In the genomic region with DNA sequence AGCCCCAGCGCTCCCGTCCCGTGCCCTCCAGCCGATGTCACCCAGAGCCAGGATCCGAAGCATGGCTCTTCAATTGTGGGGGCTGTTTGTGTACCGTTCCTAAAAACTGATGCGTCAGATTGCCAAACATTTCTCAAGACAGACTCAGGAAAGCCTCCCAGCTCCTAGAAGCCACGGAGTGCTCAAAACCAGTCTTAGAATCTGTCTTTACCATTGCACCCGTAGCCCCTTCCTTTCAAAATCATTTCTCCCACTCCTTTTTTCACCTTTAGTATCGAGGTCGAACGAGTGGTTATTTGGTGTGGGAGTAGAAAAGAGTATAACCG, we compare ENCODE assay signal across 8 cellular contexts. TPM values are rescaled to one million over a fixed set of nuclear protein-coding genes. Genes with fewer than 3 reads are reported as not detected.
DNase-seq lines count a peak whose midpoint lies in the region; ATAC-seq, FAIRE-seq and TF ChIP-seq lines count a peak whose summit lies in the region.

No MANE protein-coding gene starts in this region.

- TF ChIP-seq CTCF in keratinocyte (optimal IDR thresholded peaks at IDR 0.05 in 1 of 3, IDR thresholded peaks at IDR 0.05 in 1 of 3, conservative IDR thresholded peaks at IDR 0.05 in 1 of 3; ENCODE audit: extremely low read depth in 1 of 3, insufficient read depth in 2 of 3, low read length in 3 of 3), result no peak

- H3K4me2 ChIP-seq in keratinocyte (ENCODE audit: control insufficient read depth, extremely low read depth, insufficient read depth, low read depth, low read length), result peak overlapping the region; percentile 99

- peaks cover 5% of the 10 kb centered on the region for H3K36me3 Mint-ChIP-seq in stimulated activated naive CD8-positive, alpha-beta T cell treated with anti-CD3 and anti-CD28 coated beads, Interleukin-15, Interleukin-2, amounts not matched to agents 100 ng/mL and 50 ng/mL, for 24 hours (ENCODE audit: low read depth)
- H3K36me3 Mint-ChIP-seq in activated naive CD4-positive, alpha-beta T cell treated with anti-CD3 and anti-CD28 coated beads, Interleukin-2, amount 50 U/mL, for 72 hours, result peaks cover 14 to 16% of the 10 kb centered on the region in 2 donors

- H3K27me3 ChIP-seq in keratinocyte (ENCODE audit: control insufficient read depth, extremely low read depth, insufficient read depth, low read length), result no peaks in the 10 kb centered on the region

- no peak for DNase-seq in stimulated activated naive CD8-positive, alpha-beta T cell treated with anti-CD3 and anti-CD28 coated beads, Interleukin-15, Interleukin-2, amounts not matched to agents 100 U/mL and 50 U/mL, for 24 hours
- no peak for DNase-seq in activated naive CD4-positive, alpha-beta T cell treated with anti-CD3 and anti-CD28 coated beads, Interleukin-2, amount 50 U/mL, for 72 hours (ENCODE audit: low spot score in 2 of 2)
- DNase-seq in keratinocyte (ENCODE audit: low read depth, low spot score), result no peak
- DNase-seq in HK-2 (ENCODE audit: unreplicated experiment), result no peak

- H3K9ac ChIP-seq in keratinocyte (ENCODE audit: control insufficient read depth, extremely low read depth, insufficient read depth, low read length), result peak overlapping the region; percentile 95

- peaks cover 6% of the 10 kb centered on the region for H3K9me3 Mint-ChIP-seq in stimulated activated naive CD8-positive, alpha-beta T cell treated with anti-CD3 and anti-CD28 coated beads, Interleukin-15, Interleukin-2, amounts not matched to agents 100 ng/mL and 50 ng/mL, for 24 hours
- H3K9me3 Mint-ChIP-seq in activated naive CD4-positive, alpha-beta T cell treated with anti-CD3 and anti-CD28 coated beads, Interleukin-2, amount 50 U/mL, for 72 hours, result peaks cover 5 to 7% of the 10 kb centered on the region in 2 donors

- H3K4me3 ChIP-seq in keratinocyte (ENCODE audit: control insufficient read depth in 2 of 3, extremely low read depth in 1 of 3, insufficient read depth in 2 of 3, low read depth in 1 of 3, low read length in 3 of 3), result peak overlapping the region; percentile 80 to 98 (median 96)

- H3K27ac Mint-ChIP-seq in stimulated activated naive CD8-positive, alpha-beta T cell treated with anti-CD3 and anti-CD28 coated beads, Interleukin-15, Interleukin-2, amounts not matched to agents 100 ng/mL and 50 ng/mL, for 24 hours, result peak overlapping the region; percentile 93
- H3K27ac Mint-ChIP-seq in activated naive CD4-positive, alpha-beta T cell treated with anti-CD3 and anti-CD28 coated beads, Interleukin-2, amount 50 U/mL, for 72 hours, result peak overlapping the region; percentile 96 to 98

- no peaks in the 10 kb centered on the region for H3K9me1 ChIP-seq in keratinocyte (ENCODE audit: control insufficient read depth, extremely low read depth, insufficient read depth, low read length)

- no peaks in the 10 kb centered on the region for H3K36me3 ChIP-seq in keratinocyte (ENCODE audit: control insufficient read depth in 2 of 2, extremely low read depth in 1 of 2, insufficient read depth in 2 of 2, low read length in 2 of 2)

- no peak for ATAC-seq in stimulated activated naive CD8-positive, alpha-beta T cell treated with anti-CD3 and anti-CD28 coated beads, Interleukin-15, Interleukin-2, amounts not matched to agents 100 U/mL and 50 U/mL, for 24 hours
- ATAC-seq in activated naive CD4-positive, alpha-beta T cell treated with anti-CD3 and anti-CD28 coated beads, Interleukin-2, amount 50 U/mL, for 72 hours, result peak in 1 of 2 donors; percentile 24
- ATAC-seq in GM18502 (IDR thresholded peaks at IDR 0.05; ENCODE audit: poor library complexity, unreplicated experiment), result no peak
- ATAC-seq in GM18873 (IDR thresholded peaks at IDR 0.05; ENCODE audit: low FRiP score, unreplicated experiment), result no peak

- peak overlapping the region; percentile 96 for H3K4me3 Mint-ChIP-seq in stimulated activated naive CD8-positive, alpha-beta T cell treated with anti-CD3 and anti-CD28 coated beads, Interleukin-15, Interleukin-2, amounts not matched to agents 100 ng/mL and 50 ng/mL, for 24 hours

- H3K4me1 ChIP-seq in keratinocyte (ENCODE audit: control insufficient read depth, extremely low read depth, insufficient read depth, low read length), result peaks cover 20% of the 10 kb centered on the region

- peak overlapping the region; percentile 89 for H3K27ac ChIP-seq in keratinocyte (ENCODE audit: control insufficient read depth, insufficient read depth, low read length)
- H3K27ac ChIP-seq in temporal lobe (ENCODE audit: low read depth, low read length), result peak overlapping the region; percentile 6

- H3K79me2 ChIP-seq in keratinocyte (ENCODE audit: control insufficient read depth, insufficient read depth, low read length), result peaks cover 39% of the 10 kb centered on the region

- dilution Hi-C loops in keratinocyte (cut with MboI; ENCODE audit: extremely low pct_ligation_motif_present, low sequenced_read_pairs), result no loop called here

- no peak for FAIRE-seq in keratinocyte (lab: Jason Lieb, UNC)

- H4K20me1 ChIP-seq in keratinocyte (ENCODE audit: control insufficient read depth, extremely low read depth, insufficient read depth, low read length), result no peaks in the 10 kb centered on the region

- H3K27me3 Mint-ChIP-seq in stimulated activated naive CD8-positive, alpha-beta T cell treated with anti-CD3 and anti-CD28 coated beads, Interleukin-15, Interleukin-2, amounts not matched to agents 100 ng/mL and 50 ng/mL, for 24 hours, result no peaks in the 10 kb centered on the region

- H2AFZ ChIP-seq in keratinocyte (ENCODE audit: control insufficient read depth, low read length), result peak overlapping the region; percentile 82

- peaks cover 41% of the 10 kb centered on the region for H3K4me1 Mint-ChIP-seq in stimulated activated naive CD8-positive, alpha-beta T cell treated with anti-CD3 and anti-CD28 coated beads, Interleukin-15, Interleukin-2, amounts not matched to agents 100 ng/mL and 50 ng/mL, for 24 hours (ENCODE audit: low read depth)

- no peaks in the 10 kb centered on the region for H3K9me3 ChIP-seq in keratinocyte (ENCODE audit: control insufficient read depth, low read depth, low read length)

RNA-seq across cellular contexts. Expression of gene STK38L, which starts 0.6 kb away (rescaled TPM):
- 10 to 100 TPM; 28.0 to 29.4 TPM for total RNA-seq in activated naive CD4-positive, alpha-beta T cell treated with anti-CD3 and anti-CD28 coated beads, Interleukin-2, amount 50 U/mL, for 72 hours
- 8.6 to 25.4 TPM (median 19.0 TPM) in 3 replicates for polyA plus RNA-seq in keratinocyte
- polyA plus RNA-seq in keratinocyte (2011; ENCODE audit: low read depth), result 92.6 TPM
- polyA plus RNA-seq in keratinocyte (2011; cell fraction: cytosol; rRNA removed), result 10.3 and 19.1 TPM in 2 replicates
- polyA plus RNA-seq in keratinocyte (2011; cell fraction: nucleus; rRNA removed), result 20.7 and 21.8 TPM in 2 replicates
- 11.1 and 18.0 TPM in 2 replicates for polyA plus RNA-seq in keratinocyte (2012; ENCODE audit: low replicate concordance)
- 2.2 to 16.0 TPM (median 14.1 TPM) in 3 replicates for polyA minus RNA-seq in keratinocyte
- 9.8 TPM for polyA minus RNA-seq in keratinocyte (2011; cell fraction: cytosol; rRNA and poly(A)+ RNA removed)
- 14.5 and 30.5 TPM in 2 replicates for polyA minus RNA-seq in keratinocyte (2011; cell fraction: nucleus; rRNA and poly(A)+ RNA removed)
- total RNA-seq in temporal lobe, result 19.7 TPM
